19 cellular contexts compared by ENCODE assay signal in genomic region chr15:27095809-27096580, GRCh38.
A peak's percentile ranks its signal among the peaks of the same experiment; 100 is the strongest.
DNase-seq lines count a peak whose midpoint lies in the region; ATAC-seq, FAIRE-seq and TF ChIP-seq lines count a peak whose summit lies in the region.
"Had no signal": no experiment of that assay in that cellular context is flagged by ENCODE, and none has a peak within 500 bp of the region (broad histone marks: within the 10 kb centered on the region; RNA-seq: fewer than 3 reads in every experiment).

No MANE protein-coding gene starts in this region.

- no peaks in the 10 kb centered on the region for H3K9me1 ChIP-seq in K562 (ENCODE audit: control insufficient read depth, insufficient read depth, low read length)

- no TSS peak for BruUV-seq in K562 (replicated peaks; lab: Mats Ljungman, UMichigan)

- H3K36me3 Mint-ChIP-seq in nephron progenitor cell (ENCODE audit: low read depth) (no peaks in the 10 kb centered on the region), CD14-positive monocyte (no peaks in the 10 kb centered on the region)

- no peak for TF ChIP-seq RAD21 in K562 (CRISPR knock-in tag; conservative IDR thresholded peaks at IDR 0.05 in 1 of 2, IDR thresholded peaks at IDR 0.05 in 1 of 2)

- in situ Hi-C loops in K562 (cut with MboI), result no loop called here

- POLR2A ChIA-PET in K562 (lab: Yijun Ruan, JAX), result no interaction called here

- no peak overlapping the region for H3K9ac ChIP-seq in K562 (ENCODE audit: insufficient read depth in 1 of 2, low read depth in 2 of 2, low read length in 2 of 2)

- H3K4me1 Mint-ChIP-seq in nephron progenitor cell (peaks cover 10% of the 10 kb centered on the region), CD14-positive monocyte (no peaks in the 10 kb centered on the region)
- H3K4me1 Mint-ChIP-seq: activated CD4-positive, alpha-beta T cell treated with anti-CD3 and anti-CD28 coated beads, Interleukin-2, amount 10 ng/mL, durations not matched to agents 7 days and 5 days had no signal

- peak; percentile 86 for DNase-seq in DMS 273 treated with DMSO at 0.1 percent for 48 hours (lab: John Stamatoyannopoulos, UW)
- DNase-seq in NCI-H524 treated with DMSO at 0.1 percent for 48 hours (lab: John Stamatoyannopoulos, UW), result peak; percentile 85
- DNase-seq in K562 (ENCODE audit: extremely low read depth in 1 of 4, low spot score in 3 of 4), result no peak
- DNase-seq in nephron progenitor cell, result no peak
- DNase-seq in SJCRH30, result no peak
- DNase-seq in germinal center (ENCODE audit: low spot score), result no peak
- no peak for DNase-seq in Kasumi-1 (lab: John Stamatoyannopoulos, UW)
- DNase-seq in CD14-positive monocyte (ENCODE audit: low spot score), result no peak
- DNase-seq: activated CD4-positive, alpha-beta T cell treated with anti-CD3 and anti-CD28 coated beads, Interleukin-2, amount 10 ng/mL, durations not matched to agents 7 days and 5 days; activated naive CD4-positive, alpha-beta T cell treated with anti-CD3 and anti-CD28 coated beads, Interleukin-2, amount 50 U/mL, for 16 hours; activated T-cell treated with anti-CD3 and anti-CD28 coated beads for 4 hours; AML-193; DND-41; effector CD8-positive, alpha-beta T cell; left cardiac atrium; stimulated activated CD4-positive, alpha-beta T cell treated with anti-CD3 and anti-CD28 coated beads, Interleukin-15, amount 100 ng/mL, for 24 hours; T1000 had no signal

- H3K27me3 ChIP-seq in K562 (ENCODE audit: control insufficient read depth in 2 of 2, insufficient read depth in 2 of 2, low read length in 2 of 2), result no peaks in the 10 kb centered on the region
- no peaks in the 10 kb centered on the region for H3K27me3 ChIP-seq in SJCRH30
- H3K27me3 ChIP-seq: breast epithelium, SJSA1 had no signal

- no peak overlapping the region for H3K4me2 ChIP-seq in K562 (ENCODE audit: insufficient read depth, low read length)

- H3K9me3 ChIP-seq in K562 (replicated peaks; ENCODE audit: control insufficient read depth, insufficient read depth, low read depth, low read length) (no peaks in the 10 kb centered on the region), SJCRH30 (replicated peaks) (no peaks in the 10 kb centered on the region)
- H3K9me3 ChIP-seq: SJSA1 had no signal

- H3K27ac Mint-ChIP-seq in nephron progenitor cell (peak overlapping the region; percentile 43), CD14-positive monocyte (no peak overlapping the region)
- H3K27ac Mint-ChIP-seq: activated CD4-positive, alpha-beta T cell treated with anti-CD3 and anti-CD28 coated beads, Interleukin-2, amount 10 ng/mL, durations not matched to agents 7 days and 5 days had no signal

- TF ChIP-seq POLR2A in K562 (conservative IDR thresholded peaks at IDR 0.05), result no peak

- TF ChIP-seq CTCF in K562 (IDR thresholded peaks at IDR 0.05 in 2 of 3, conservative IDR thresholded peaks at IDR 0.05 in 1 of 3; ENCODE audit: insufficient read depth in 2 of 3, low read depth in 1 of 3, low read length in 3 of 3) (no peak), nephron progenitor cell (IDR thresholded peaks at IDR 0.05) (no peak), CD14-positive monocyte (IDR thresholded peaks at IDR 0.05) (no peak)

- H3K4me3 Mint-ChIP-seq in nephron progenitor cell, result no peak overlapping the region
- H3K4me3 Mint-ChIP-seq in CD14-positive monocyte, result no peak overlapping the region
- H3K4me3 Mint-ChIP-seq: activated CD4-positive, alpha-beta T cell treated with anti-CD3 and anti-CD28 coated beads, Interleukin-2, amount 10 ng/mL, durations not matched to agents 7 days and 5 days had no signal

- H3K27me3 Mint-ChIP-seq in nephron progenitor cell (ENCODE audit: low read depth, poor library complexity) (peaks cover 3% of the 10 kb centered on the region), CD14-positive monocyte (ENCODE audit: low read depth in 3 of 3) (peaks cover 0 to 2% (median 0%) of the 10 kb centered on the region in 3 donors)
- H3K27me3 Mint-ChIP-seq: activated CD4-positive, alpha-beta T cell treated with anti-CD3 and anti-CD28 coated beads, Interleukin-2, amount 10 ng/mL, durations not matched to agents 7 days and 5 days had no signal

- H3K36me3 ChIP-seq in K562 (ENCODE audit: control insufficient read depth, insufficient read depth, low read length), result peaks cover 28% of the 10 kb centered on the region
- H3K36me3 ChIP-seq in SJCRH30, result no peaks in the 10 kb centered on the region
- H3K36me3 ChIP-seq: breast epithelium, SJSA1 had no signal

- FAIRE-seq in K562 (lab: Jason Lieb, UNC), result no peak

- ATAC-seq in K562, result no peak
- ATAC-seq: left cardiac atrium had no signal

- TF ChIP-seq EP300 in K562 (IDR thresholded peaks at IDR 0.05; ENCODE audit: low read length), result no peak

- 50% methylated on average over 10 of the region's 10 CpGs for WGBS in K562 (ENCODE audit: insufficient coverage, low coverage, missing lambda C conversion rate)

- no peaks in the 10 kb centered on the region for H3K9me3 Mint-ChIP-seq in nephron progenitor cell
- H3K9me3 Mint-ChIP-seq in CD14-positive monocyte, result peaks cover 4 to 30% (median 15%) of the 10 kb centered on the region in 7 donors

- CTCF ChIA-PET in K562 (lab: Yijun Ruan, JAX; ENCODE audit: low intra/inter-chr PET ratio), result no interaction called here

- no peak overlapping the region for H3K4me3 ChIP-seq in K562
- H3K4me3 ChIP-seq in SJCRH30, result no peak overlapping the region
- H3K4me3 ChIP-seq: breast epithelium, SJSA1 had no signal

- no peak overlapping the region for H3K27ac ChIP-seq in K562 (ENCODE audit: extremely low read depth, low read depth, low read length)
- no peak overlapping the region for H3K27ac ChIP-seq in SJCRH30
- H3K27ac ChIP-seq: breast epithelium, SJSA1 had no signal

- intact Hi-C loops in K562 (cut with micrococcal nuclease) (no loop called here), CD14-positive monocyte (cut with micrococcal nuclease) (no loop called here)

- peaks cover 65% of the 10 kb centered on the region for H3K79me2 ChIP-seq in K562 (ENCODE audit: control insufficient read depth, insufficient read depth, low read length)

- no peaks in the 10 kb centered on the region; the same call in 1 of the 2 replicates for H4K20me1 ChIP-seq in K562 (replicated peaks; ENCODE audit: control insufficient read depth, insufficient read depth, low read length)

- no peak overlapping the region for H2AFZ ChIP-seq in K562 (ENCODE audit: low read depth, low read length)

- peaks cover 3 to 12% of the 10 kb centered on the region in 2 experiments; a peak in 3 of 5 replicates for H3K4me1 ChIP-seq in K562 (replicated peaks in 1 of 2; ENCODE audit: control insufficient read depth in 2 of 2, insufficient read depth in 2 of 2, low read length in 2 of 2)
- no peaks in the 10 kb centered on the region for H3K4me1 ChIP-seq in SJCRH30
- H3K4me1 ChIP-seq: breast epithelium, SJSA1 had no signal

TF ChIP-seq in K562, 482 proteins besides CTCF, POLR2A, EP300 and RAD21:
- TF ChIP-seq EHMT2 (IDR thresholded peaks at IDR 0.05) (no peak), CBFA2T3 (IDR thresholded peaks at IDR 0.05) (peak; percentile 19; the same call in 1 of the 2 replicates), SPI1 (IDR thresholded peaks at IDR 0.05; ENCODE audit: borderline replicate concordance, low read depth, low read length) (0 out of 2 replicates have a peak, but pooled peaks have one; percentile 12), ZNF778 (CRISPR knock-in tag; IDR thresholded peaks at IDR 0.05) (no peak), ZNF12 (CRISPR knock-in tag; IDR thresholded peaks at IDR 0.05) (no peak), ILK (tag; IDR thresholded peaks at IDR 0.05; ENCODE audit: borderline replicate concordance, low read depth) (no peak), SREBF1 (IDR thresholded peaks at IDR 0.05; ENCODE audit: borderline replicate concordance, low read depth, low read length) (no peak)

Comparison
In these comparisons a context has a peak if more than half of its experiments do, and no peak if none do; other contexts are left out.
1. DNase-seq: peak in DMS 273 treated with DMSO at 0.1 percent for 48 hours (single experiment) and NCI-H524 treated with DMSO at 0.1 percent for 48 hours (single experiment); none in K562 (0 of 4), nephron progenitor cell (single experiment), SJCRH30 (0 of 2), germinal center (single experiment), Kasumi-1 (0 of 2) and CD14-positive monocyte (single experiment).